ENCODE assay signal across 1 cellular context in the genomic region with DNA sequence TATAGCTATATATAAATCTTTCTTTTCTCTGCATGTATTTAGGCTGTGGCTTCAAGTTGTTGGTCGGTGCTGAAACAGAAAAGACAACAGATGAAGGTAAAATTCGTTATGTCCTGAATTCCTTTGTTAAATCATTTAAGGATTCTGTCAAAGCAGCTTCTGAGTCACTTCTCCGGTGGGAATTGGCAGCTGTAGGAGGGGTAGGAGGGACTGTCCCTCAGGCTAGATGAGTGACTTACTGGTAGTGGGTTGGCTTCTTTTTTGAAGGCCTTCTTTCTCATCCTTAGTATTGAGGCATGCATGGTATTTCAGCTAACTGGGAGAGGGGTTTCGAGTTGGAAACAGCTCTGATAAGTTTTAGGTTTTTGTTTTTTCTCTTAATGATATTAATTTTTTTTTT.
TF ChIP-seq lines count a peak whose summit lies in the region.

No MANE protein-coding gene starts in this region.

TF ChIP-seq in GM23338, 12 proteins besides CTCF, POLR2A, EP300 and RAD21 (continued from another document):
- TF ChIP-seq, protein P1, sequence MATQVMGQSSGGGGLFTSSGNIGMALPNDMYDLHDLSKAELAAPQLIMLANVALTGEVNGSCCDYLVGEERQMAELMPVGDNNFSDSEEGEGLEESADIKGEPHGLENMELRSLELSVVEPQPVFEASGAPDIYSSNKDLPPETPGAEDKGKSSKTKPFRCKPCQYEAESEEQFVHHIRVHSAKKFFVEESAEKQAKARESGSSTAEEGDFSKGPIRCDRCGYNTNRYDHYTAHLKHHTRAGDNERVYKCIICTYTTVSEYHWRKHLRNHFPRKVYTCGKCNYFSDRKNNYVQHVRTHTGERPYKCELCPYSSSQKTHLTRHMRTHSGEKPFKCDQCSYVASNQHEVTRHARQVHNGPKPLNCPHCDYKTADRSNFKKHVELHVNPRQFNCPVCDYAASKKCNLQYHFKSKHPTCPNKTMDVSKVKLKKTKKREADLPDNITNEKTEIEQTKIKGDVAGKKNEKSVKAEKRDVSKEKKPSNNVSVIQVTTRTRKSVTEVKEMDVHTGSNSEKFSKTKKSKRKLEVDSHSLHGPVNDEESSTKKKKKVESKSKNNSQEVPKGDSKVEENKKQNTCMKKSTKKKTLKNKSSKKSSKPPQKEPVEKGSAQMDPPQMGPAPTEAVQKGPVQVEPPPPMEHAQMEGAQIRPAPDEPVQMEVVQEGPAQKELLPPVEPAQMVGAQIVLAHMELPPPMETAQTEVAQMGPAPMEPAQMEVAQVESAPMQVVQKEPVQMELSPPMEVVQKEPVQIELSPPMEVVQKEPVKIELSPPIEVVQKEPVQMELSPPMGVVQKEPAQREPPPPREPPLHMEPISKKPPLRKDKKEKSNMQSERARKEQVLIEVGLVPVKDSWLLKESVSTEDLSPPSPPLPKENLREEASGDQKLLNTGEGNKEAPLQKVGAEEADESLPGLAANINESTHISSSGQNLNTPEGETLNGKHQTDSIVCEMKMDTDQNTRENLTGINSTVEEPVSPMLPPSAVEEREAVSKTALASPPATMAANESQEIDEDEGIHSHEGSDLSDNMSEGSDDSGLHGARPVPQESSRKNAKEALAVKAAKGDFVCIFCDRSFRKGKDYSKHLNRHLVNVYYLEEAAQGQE (IDR thresholded peaks at IDR 0.05; ENCODE audit: unreplicated experiment): no peak
- no peak for TF ChIP-seq EZH2phosphoT487 (IDR thresholded peaks at IDR 0.05; ENCODE audit: unreplicated experiment)
- TF ChIP-seq, protein P2, sequence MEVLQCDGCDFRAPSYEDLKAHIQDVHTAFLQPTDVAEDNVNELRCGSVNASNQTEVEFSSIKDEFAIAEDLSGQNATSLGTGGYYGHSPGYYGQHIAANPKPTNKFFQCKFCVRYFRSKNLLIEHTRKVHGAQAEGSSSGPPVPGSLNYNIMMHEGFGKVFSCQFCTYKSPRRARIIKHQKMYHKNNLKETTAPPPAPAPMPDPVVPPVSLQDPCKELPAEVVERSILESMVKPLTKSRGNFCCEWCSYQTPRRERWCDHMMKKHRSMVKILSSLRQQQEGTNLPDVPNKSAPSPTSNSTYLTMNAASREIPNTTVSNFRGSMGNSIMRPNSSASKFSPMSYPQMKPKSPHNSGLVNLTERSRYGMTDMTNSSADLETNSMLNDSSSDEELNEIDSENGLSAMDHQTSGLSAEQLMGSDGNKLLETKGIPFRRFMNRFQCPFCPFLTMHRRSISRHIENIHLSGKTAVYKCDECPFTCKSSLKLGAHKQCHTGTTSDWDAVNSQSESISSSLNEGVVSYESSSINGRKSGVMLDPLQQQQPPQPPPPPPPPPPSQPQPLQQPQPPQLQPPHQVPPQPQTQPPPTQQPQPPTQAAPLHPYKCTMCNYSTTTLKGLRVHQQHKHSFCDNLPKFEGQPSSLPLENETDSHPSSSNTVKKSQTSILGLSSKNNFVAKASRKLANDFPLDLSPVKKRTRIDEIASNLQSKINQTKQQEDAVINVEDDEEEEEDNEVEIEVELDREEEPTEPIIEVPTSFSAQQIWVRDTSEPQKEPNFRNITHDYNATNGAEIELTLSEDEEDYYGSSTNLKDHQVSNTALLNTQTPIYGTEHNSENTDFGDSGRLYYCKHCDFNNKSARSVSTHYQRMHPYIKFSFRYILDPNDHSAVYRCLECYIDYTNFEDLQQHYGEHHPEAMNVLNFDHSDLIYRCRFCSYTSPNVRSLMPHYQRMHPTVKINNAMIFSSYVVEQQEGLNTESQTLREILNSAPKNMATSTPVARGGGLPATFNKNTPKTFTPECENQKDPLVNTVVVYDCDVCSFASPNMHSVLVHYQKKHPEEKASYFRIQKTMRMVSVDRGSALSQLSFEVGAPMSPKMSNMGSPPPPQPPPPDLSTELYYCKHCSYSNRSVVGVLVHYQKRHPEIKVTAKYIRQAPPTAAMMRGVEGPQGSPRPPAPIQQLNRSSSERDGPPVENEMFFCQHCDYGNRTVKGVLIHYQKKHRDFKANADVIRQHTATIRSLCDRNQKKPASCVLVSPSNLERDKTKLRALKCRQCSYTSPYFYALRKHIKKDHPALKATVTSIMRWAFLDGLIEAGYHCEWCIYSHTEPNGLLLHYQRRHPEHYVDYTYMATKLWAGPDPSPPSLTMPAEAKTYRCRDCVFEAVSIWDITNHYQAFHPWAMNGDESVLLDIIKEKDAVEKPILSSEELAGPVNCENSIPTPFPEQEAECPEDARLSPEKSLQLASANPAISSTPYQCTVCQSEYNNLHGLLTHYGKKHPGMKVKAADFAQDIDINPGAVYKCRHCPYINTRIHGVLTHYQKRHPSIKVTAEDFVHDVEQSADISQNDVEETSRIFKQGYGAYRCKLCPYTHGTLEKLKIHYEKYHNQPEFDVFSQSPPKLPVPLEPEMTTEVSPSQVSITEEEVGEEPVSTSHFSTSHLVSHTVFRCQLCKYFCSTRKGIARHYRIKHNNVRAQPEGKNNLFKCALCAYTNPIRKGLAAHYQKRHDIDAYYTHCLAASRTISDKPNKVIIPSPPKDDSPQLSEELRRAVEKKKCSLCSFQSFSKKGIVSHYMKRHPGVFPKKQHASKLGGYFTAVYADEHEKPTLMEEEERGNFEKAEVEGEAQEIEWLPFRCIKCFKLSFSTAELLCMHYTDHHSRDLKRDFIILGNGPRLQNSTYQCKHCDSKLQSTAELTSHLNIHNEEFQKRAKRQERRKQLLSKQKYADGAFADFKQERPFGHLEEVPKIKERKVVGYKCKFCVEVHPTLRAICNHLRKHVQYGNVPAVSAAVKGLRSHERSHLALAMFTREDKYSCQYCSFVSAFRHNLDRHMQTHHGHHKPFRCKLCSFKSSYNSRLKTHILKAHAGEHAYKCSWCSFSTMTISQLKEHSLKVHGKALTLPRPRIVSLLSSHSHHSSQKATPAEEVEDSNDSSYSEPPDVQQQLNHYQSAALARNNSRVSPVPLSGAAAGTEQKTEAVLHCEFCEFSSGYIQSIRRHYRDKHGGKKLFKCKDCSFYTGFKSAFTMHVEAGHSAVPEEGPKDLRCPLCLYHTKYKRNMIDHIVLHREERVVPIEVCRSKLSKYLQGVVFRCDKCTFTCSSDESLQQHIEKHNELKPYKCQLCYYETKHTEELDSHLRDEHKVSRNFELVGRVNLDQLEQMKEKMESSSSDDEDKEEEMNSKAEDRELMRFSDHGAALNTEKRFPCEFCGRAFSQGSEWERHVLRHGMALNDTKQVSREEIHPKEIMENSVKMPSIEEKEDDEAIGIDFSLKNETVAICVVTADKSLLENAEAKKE (CRISPR knock-in tag; IDR thresholded peaks at IDR 0.05): no peak
- TF ChIP-seq NANOG (IDR thresholded peaks at IDR 0.05; ENCODE audit: borderline replicate concordance): no peak
- no peak for TF ChIP-seq STAT1 (IDR thresholded peaks at IDR 0.05; ENCODE audit: unreplicated experiment)
- TF ChIP-seq ZNF331 (CRISPR knock-in tag; IDR thresholded peaks at IDR 0.05; ENCODE audit: low read depth): no peak
- no peak for TF ChIP-seq JUNB (IDR thresholded peaks at IDR 0.05; ENCODE audit: unreplicated experiment)
- no peak for TF ChIP-seq CREB1 (CRISPR knock-in tag; IDR thresholded peaks at IDR 0.05; ENCODE audit: low read depth)
